ENCODE assay signal across 26 cellular contexts in genomic region chr4:73715659-73716058, GRCh38. TPM values are rescaled to one million over a fixed set of nuclear protein-coding genes. Genes with fewer than 3 reads are reported as not detected.
"Had no signal": no experiment of that assay in that cellular context is flagged by ENCODE, and none has a peak within 500 bp of the region (broad histone marks: within the 10 kb centered on the region; RNA-seq: fewer than 3 reads in every experiment).

No MANE protein-coding gene starts in this region.

- H3K4me3 Mint-ChIP-seq: activated B cell treated with CpG ODN at 0.5 μM for 24 hours; activated CD4-positive, alpha-beta memory T cell treated with anti-CD3 and anti-CD28 coated beads, Interleukin-2, amount 10 ng/mL, durations not matched to agents 7 days and 5 days; activated CD4-positive, alpha-beta T cell treated with anti-CD3 and anti-CD28 coated beads, Interleukin-2, amount 10 ng/mL, durations not matched to agents 7 days and 5 days; activated naive CD4-positive, alpha-beta T cell treated with anti-CD3 and anti-CD28 coated beads for 36 hours; activated naive CD8-positive, alpha-beta T cell; activated T-helper 17 cell treated with anti-CD3 and anti-CD28 coated beads, Interleukin-2, amount 50 U/mL, for 72 hours; T-cell had no signal

- FAIRE-seq: RCC 7860, TTC549 had no signal

- H3K27ac Mint-ChIP-seq: activated B cell treated with CpG ODN at 0.5 μM for 24 hours; activated CD4-positive, alpha-beta memory T cell treated with anti-CD3 and anti-CD28 coated beads, Interleukin-2, amount 10 ng/mL, durations not matched to agents 7 days and 5 days; activated CD4-positive, alpha-beta T cell treated with anti-CD3 and anti-CD28 coated beads, Interleukin-2, amount 10 ng/mL, durations not matched to agents 7 days and 5 days; activated naive CD4-positive, alpha-beta T cell treated with anti-CD3 and anti-CD28 coated beads for 36 hours; activated naive CD8-positive, alpha-beta T cell; activated T-helper 17 cell treated with anti-CD3 and anti-CD28 coated beads, Interleukin-2, amount 50 U/mL, for 72 hours; T-cell had no signal

- H3K27ac ChIP-seq: brain microvascular endothelial cell, cardiac muscle cell had no signal

- DNase-seq: activated B cell treated with CpG ODN at 0.5 μM for 24 hours; activated CD4-positive, alpha-beta memory T cell treated with anti-CD3 and anti-CD28 coated beads, Interleukin-2, amount 10 ng/mL, durations not matched to agents 7 days and 5 days; activated CD4-positive, alpha-beta T cell treated with anti-CD3 and anti-CD28 coated beads, Interleukin-2, amount 10 ng/mL, durations not matched to agents 7 days and 5 days; activated gamma-delta T cell; activated naive CD4-positive, alpha-beta T cell treated with anti-CD3 and anti-CD28 coated beads for 36 hours; activated T-cell treated with anti-CD3 and anti-CD28 coated beads for 4 hours; activated T-cell treated with anti-CD3 and anti-CD28 coated beads, Interleukin-2, amount 50 U/mL, for 48 hours; amygdala; brain microvascular endothelial cell; Karpas-422; MM.1S; NCI-H1694; NCI-H2029; NCI-H226; NCI-H526; NCI-H774; NK-92 treated with Interleukin-12 subunit alpha and Interleukin-12 subunit beta, amount 100 ng/mL, for 24 hours; SHP77 treated with DMSO at 0.1 percent for 48 hours; T-cell; T-helper 2 cell; T1000 had no signal

- H3K27me3 Mint-ChIP-seq: activated B cell treated with CpG ODN at 0.5 μM for 24 hours; activated CD4-positive, alpha-beta memory T cell treated with anti-CD3 and anti-CD28 coated beads, Interleukin-2, amount 10 ng/mL, durations not matched to agents 7 days and 5 days; activated CD4-positive, alpha-beta T cell treated with anti-CD3 and anti-CD28 coated beads, Interleukin-2, amount 10 ng/mL, durations not matched to agents 7 days and 5 days; activated naive CD8-positive, alpha-beta T cell; T-cell had no signal

- H3K9me3 Mint-ChIP-seq: activated B cell treated with CpG ODN at 0.5 μM for 24 hours; activated CD4-positive, alpha-beta memory T cell treated with anti-CD3 and anti-CD28 coated beads, Interleukin-2, amount 10 ng/mL, durations not matched to agents 7 days and 5 days; activated naive CD4-positive, alpha-beta T cell treated with anti-CD3 and anti-CD28 coated beads for 36 hours; activated T-helper 17 cell treated with anti-CD3 and anti-CD28 coated beads, Interleukin-2, amount 50 U/mL, for 72 hours; T-cell had no signal

- H3K27me3 ChIP-seq: brain microvascular endothelial cell, cardiac muscle cell had no signal

- H3K4me1 Mint-ChIP-seq: activated B cell treated with CpG ODN at 0.5 μM for 24 hours; activated T-helper 17 cell treated with anti-CD3 and anti-CD28 coated beads, Interleukin-2, amount 50 U/mL, for 72 hours; T-cell had no signal

- H3K4me3 ChIP-seq: cardiac muscle cell had no signal

- H3K36me3 ChIP-seq: brain microvascular endothelial cell, cardiac muscle cell had no signal

- H3K36me3 Mint-ChIP-seq: activated naive CD8-positive, alpha-beta T cell; T-cell had no signal

RNA-seq across cellular contexts. Expression of gene CXCL8, which starts 24.7 kb away (rescaled TPM):
- total RNA-seq: activated naive CD4-positive, alpha-beta T cell treated with anti-CD3 and anti-CD28 coated beads for 36 hours; cardiac muscle cell had no signal
- polyA plus RNA-seq: cardiac muscle cell had no signal
